ENCODE assay signal across 22 cellular contexts in genomic region chr10:70268376-70268775, GRCh38. TPM values are rescaled to one million over a fixed set of nuclear protein-coding genes. Genes with fewer than 3 reads are reported as not detected.
DNase-seq lines count a peak whose midpoint lies in the region; ATAC-seq and TF ChIP-seq lines count a peak whose summit lies in the region.
"Had no signal": no experiment of that assay in that cellular context is flagged by ENCODE, and none has a peak within 500 bp of the region (broad histone marks: within the 10 kb centered on the region; RNA-seq: fewer than 3 reads in every experiment).

No MANE protein-coding gene starts in this region.

- H3K4me1 ChIP-seq in SK-N-SH (ENCODE audit: control insufficient read depth in 1 of 2, insufficient read depth in 2 of 2, low read depth in 1 of 2, low read length in 1 of 2), result peaks cover 2 to 3% of the 10 kb centered on the region in 2 experiments; a peak in 2 of 4 replicates
- peaks cover 6% of the 10 kb centered on the region for H3K4me1 ChIP-seq in mesenchymal stem cell (ENCODE audit: control insufficient read depth, insufficient read depth, low read depth, low read length)
- H3K4me1 ChIP-seq: BE2C had no signal

- H3K27ac ChIP-seq in SK-N-SH (ENCODE audit: low read depth in 2 of 2, low read length in 1 of 2) (no peak overlapping the region), mesenchymal stem cell (ENCODE audit: low read length, poor library complexity, severe bottlenecking) (no peak overlapping the region)
- H3K27ac ChIP-seq: 22Rv1; BLaER1 treated with 17β-estradiol and CSF1 and Interleukin-3, amounts not matched to agents 10 nM and 100 nM had no signal

- H3K4ac ChIP-seq in mesenchymal stem cell (ENCODE audit: low read depth in 1 of 2, low read length in 2 of 2), result no peak overlapping the region

- H3K36me3 ChIP-seq in SK-N-SH (replicated peaks in 1 of 2; ENCODE audit: control insufficient read depth in 1 of 2, insufficient read depth in 2 of 2, low read length in 1 of 2) (no peaks in the 10 kb centered on the region), mesenchymal stem cell (ENCODE audit: control insufficient read depth in 1 of 2, insufficient read depth in 2 of 2, low read depth in 1 of 2, low read length in 2 of 2) (no peaks in the 10 kb centered on the region)
- H3K36me3 ChIP-seq: BE2C; BLaER1 treated with 17β-estradiol and CSF1 and Interleukin-3, amounts not matched to agents 10 nM and 100 nM; HAP-1 had no signal

- DNase-seq in SK-N-SH (no peak), LHCN-M2 (ENCODE audit: low read depth) (peak; percentile 80), mesenchymal stem cell (no peak)
- no peak for DNase-seq in stimulated activated CD4-positive, alpha-beta T cell treated with anti-CD3 and anti-CD28 coated beads, Interleukin-4, amount 100 ng/mL, for 4 hours
- DNase-seq: AML-193; CD4-positive, alpha-beta T cell; CD8-positive, alpha-beta memory T cell; DMS 273 treated with DMSO at 0.1 percent for 48 hours; DMS79; EL; GDM1; GOT3; HFFc6 had no signal

- POLR2A ChIA-PET in SK-N-SH (lab: Yijun Ruan, JAX), result no interaction called here

- peak overlapping the region; percentile 11 for H2AK5ac ChIP-seq in mesenchymal stem cell (ENCODE audit: low read length, severe bottlenecking)

- H3K4me3 ChIP-seq in SK-N-SH (ENCODE audit: low read depth in 2 of 2, low read length in 1 of 2), result no peak overlapping the region
- H3K4me3 ChIP-seq in mesenchymal stem cell (ENCODE audit: insufficient read depth in 1 of 2, low read depth in 1 of 2, low read length in 2 of 2), result no peak overlapping the region
- H3K4me3 ChIP-seq: BLaER1 treated with 17β-estradiol and CSF1 and Interleukin-3, amounts not matched to agents 10 nM and 100 nM; GM12878; HAP-1 had no signal

- ATAC-seq in SK-N-SH treated with all-trans-retinoic acid at 6 μM for 48 hours (no peak), HG03520 (IDR thresholded peaks at IDR 0.05; ENCODE audit: unreplicated experiment) (no peak), HG03469 (IDR thresholded peaks at IDR 0.05; ENCODE audit: unreplicated experiment) (no peak)

- TF ChIP-seq CTCF in SK-N-SH (IDR thresholded peaks at IDR 0.05), result no peak

- no peak overlapping the region for H4K8ac ChIP-seq in mesenchymal stem cell (ENCODE audit: low read length)

- H2BK120ac ChIP-seq in mesenchymal stem cell (ENCODE audit: low read depth, low read length), result no peak overlapping the region

- H4K91ac ChIP-seq in mesenchymal stem cell (ENCODE audit: low read length), result no peak overlapping the region

- no peak overlapping the region for H2BK15ac ChIP-seq in mesenchymal stem cell (ENCODE audit: low read depth, poor library complexity, severe bottlenecking)

- H3K9ac ChIP-seq in SK-N-SH, result no peak overlapping the region
- H3K9ac ChIP-seq in mesenchymal stem cell (ENCODE audit: low read length), result no peak overlapping the region
- H3K9ac ChIP-seq: BLaER1 treated with 17β-estradiol and CSF1 and Interleukin-3, amounts not matched to agents 10 nM and 100 nM had no signal

- H3K9me2 ChIP-seq in SK-N-SH, result no peaks in the 10 kb centered on the region

- no peak for TF ChIP-seq RAD21 in SK-N-SH (IDR thresholded peaks at IDR 0.05; ENCODE audit: low read length)

- H3K27me3 ChIP-seq in SK-N-SH (ENCODE audit: insufficient read depth), result no peaks in the 10 kb centered on the region
- H3K27me3 ChIP-seq in mesenchymal stem cell (ENCODE audit: control insufficient read depth in 1 of 2, insufficient read depth in 1 of 2, low read length in 2 of 2), result peaks cover 0 to 69% of the 10 kb centered on the region in 2 experiments
- H3K27me3 ChIP-seq: BE2C had no signal

- CTCF ChIA-PET in SK-N-SH (lab: Yijun Ruan, JAX), result interaction anchor here (1.6 kb wide), 1 partner anchor 96 kb away, joined by 4 read pairs; no protein-coding TSS in a partner anchor

- no peaks in the 10 kb centered on the region for H3K79me1 ChIP-seq in mesenchymal stem cell (replicated peaks; ENCODE audit: low read length, poor library complexity, severe bottlenecking)

- 86% methylated on average over 4 of the region's 4 CpGs for WGBS in SK-N-SH (ENCODE audit: low lambda C conversion rate)
- 78% methylated on average over 3 of the region's 4 CpGs for WGBS in mesenchymal stem cell

- 0 out of 2 replicates have a peak overlapping the region, but pooled peaks have one; percentile 21 for H2AFZ ChIP-seq in SK-N-SH (ENCODE audit: low read depth)
- no peak overlapping the region for H2AFZ ChIP-seq in mesenchymal stem cell (ENCODE audit: low read depth, low read length)

- H3K18ac ChIP-seq in mesenchymal stem cell (ENCODE audit: low read depth in 1 of 2, low read length in 2 of 2), result no peak overlapping the region

- H3K79me2 ChIP-seq in SK-N-SH (ENCODE audit: insufficient read depth), result no peaks in the 10 kb centered on the region

- H3F3A ChIP-seq in SK-N-SH (replicated peaks; ENCODE audit: insufficient read depth), result peaks cover 5% of the 10 kb centered on the region

- H3K14ac ChIP-seq in mesenchymal stem cell (ENCODE audit: low read length in 2 of 2), result no peak overlapping the region

- H3K23ac ChIP-seq in mesenchymal stem cell (ENCODE audit: low read length in 2 of 2), result no peak overlapping the region

- no peak for TF ChIP-seq EP300 in SK-N-SH (IDR thresholded peaks at IDR 0.05; ENCODE audit: borderline replicate concordance in 1 of 2, low read depth in 1 of 2, low read length in 1 of 2)

- no peak overlapping the region for H2BK5ac ChIP-seq in mesenchymal stem cell (ENCODE audit: low read depth, low read length, poor library complexity, severe bottlenecking)

- H4K20me1 ChIP-seq in SK-N-SH (ENCODE audit: insufficient read depth), result no peaks in the 10 kb centered on the region
- H4K20me1 ChIP-seq: BLaER1 treated with 17β-estradiol and CSF1 and Interleukin-3, amounts not matched to agents 10 nM and 100 nM had no signal

- no peaks in the 10 kb centered on the region for H3K9me3 ChIP-seq in SK-N-SH
- H3K9me3 ChIP-seq in mesenchymal stem cell (ENCODE audit: control insufficient read depth, low read length), result no peaks in the 10 kb centered on the region
- H3K9me3 ChIP-seq: BE2C, HAP-1 had no signal

- H3K4me2 ChIP-seq in SK-N-SH (no peak overlapping the region), mesenchymal stem cell (ENCODE audit: low read length, poor library complexity, severe bottlenecking) (no peak overlapping the region)

- peak overlapping the region in 1 of 2 experiments; percentile 59 for H2BK12ac ChIP-seq in mesenchymal stem cell (ENCODE audit: low read length in 2 of 2)

TF ChIP-seq in SK-N-SH, 30 proteins besides CTCF, POLR2A, EP300 and RAD21 (continues in another document):
- TF ChIP-seq ELF1 (IDR thresholded peaks at IDR 0.05) (no peak), ZBTB33 (IDR thresholded peaks at IDR 0.05; ENCODE audit: borderline replicate concordance, low read depth) (no peak), SMC3 (IDR thresholded peaks at IDR 0.05; ENCODE audit: low read depth, low read length) (no peak), POLR2AphosphoS5 (IDR thresholded peaks at IDR 0.05; ENCODE audit: low read depth, low read length) (no peak), RXRA (IDR thresholded peaks at IDR 0.05; ENCODE audit: borderline replicate concordance, low read depth) (no peak), FOXJ3 (CRISPR knock-in tag; IDR thresholded peaks at IDR 0.05) (no peak)

TF ChIP-seq in SK-N-SH treated with all-trans-retinoic acid at 6 μM for 48 hours, 23 proteins besides CTCF, POLR2A, EP300 and RAD21 (continues in another document):
- TF ChIP-seq SNAI2 (CRISPR knock-in tag; IDR thresholded peaks at IDR 0.05) (no peak), ZFP30 (CRISPR knock-in tag; IDR thresholded peaks at IDR 0.05) (no peak), TOX (CRISPR knock-in tag; IDR thresholded peaks at IDR 0.05; ENCODE audit: borderline replicate concordance) (no peak), ISL1 (CRISPR knock-in tag; IDR thresholded peaks at IDR 0.05) (no peak), ESRRG (CRISPR knock-in tag; IDR thresholded peaks at IDR 0.05) (no peak), CREB5 (CRISPR knock-in tag; IDR thresholded peaks at IDR 0.05; ENCODE audit: low read depth) (no peak), ZFP3 (CRISPR knock-in tag; IDR thresholded peaks at IDR 0.05) (no peak), OSR1 (CRISPR knock-in tag; IDR thresholded peaks at IDR 0.05) (no peak), GLIS3 (CRISPR knock-in tag; IDR thresholded peaks at IDR 0.05) (no peak)

RNA-seq across cellular contexts. Expression of gene NPFFR1, which starts 15.4 kb away (rescaled TPM):
- not detected in 2 replicates for polyA plus RNA-seq in SK-N-SH (2012; rRNA removed)
- under 0.01 TPM in 1 of 2 replicates, not detected in the other for polyA plus RNA-seq in SK-N-SH (2012; cell fraction: cytosol; rRNA removed)
- 0.01 TPM in 2 replicates for polyA plus RNA-seq in SK-N-SH (2012; cell fraction: nucleus; rRNA removed)
- total RNA-seq in LHCN-M2 (2014; rRNA removed), result not detected in 2 replicates
- polyA plus RNA-seq in LHCN-M2 (2012), result not detected
- under 0.01 TPM for polyA plus RNA-seq in mesenchymal stem cell (2013, experiment 1 of 2)
- polyA plus RNA-seq in mesenchymal stem cell (2013, experiment 2 of 2), result under 0.01 TPM
- total RNA-seq: CD8-positive, alpha-beta memory T cell; GM12878; HFFc6 had no signal
- polyA plus RNA-seq: CD14-positive monocyte; CD8-positive, alpha-beta memory T cell had no signal

RNA-seq across cellular contexts. Expression of gene PPA1, which starts 35.1 kb away (rescaled TPM):
- 116 and 125 TPM in 2 replicates for polyA plus RNA-seq in SK-N-SH (2012; rRNA removed)
- polyA plus RNA-seq in SK-N-SH (2012; cell fraction: cytosol; rRNA removed), result 164 and 209 TPM in 2 replicates
- polyA plus RNA-seq in SK-N-SH (2012; cell fraction: nucleus; rRNA removed), result 32.6 and 73.5 TPM in 2 replicates
- total RNA-seq in LHCN-M2 (2014; rRNA removed), result 178 and 180 TPM in 2 replicates
- 90.3 TPM for polyA plus RNA-seq in LHCN-M2 (2012)
- polyA plus RNA-seq in mesenchymal stem cell (2013, experiment 1 of 2), result 144 TPM
- polyA plus RNA-seq in mesenchymal stem cell (2013, experiment 2 of 2), result 153 TPM
